In the genomic region with DNA sequence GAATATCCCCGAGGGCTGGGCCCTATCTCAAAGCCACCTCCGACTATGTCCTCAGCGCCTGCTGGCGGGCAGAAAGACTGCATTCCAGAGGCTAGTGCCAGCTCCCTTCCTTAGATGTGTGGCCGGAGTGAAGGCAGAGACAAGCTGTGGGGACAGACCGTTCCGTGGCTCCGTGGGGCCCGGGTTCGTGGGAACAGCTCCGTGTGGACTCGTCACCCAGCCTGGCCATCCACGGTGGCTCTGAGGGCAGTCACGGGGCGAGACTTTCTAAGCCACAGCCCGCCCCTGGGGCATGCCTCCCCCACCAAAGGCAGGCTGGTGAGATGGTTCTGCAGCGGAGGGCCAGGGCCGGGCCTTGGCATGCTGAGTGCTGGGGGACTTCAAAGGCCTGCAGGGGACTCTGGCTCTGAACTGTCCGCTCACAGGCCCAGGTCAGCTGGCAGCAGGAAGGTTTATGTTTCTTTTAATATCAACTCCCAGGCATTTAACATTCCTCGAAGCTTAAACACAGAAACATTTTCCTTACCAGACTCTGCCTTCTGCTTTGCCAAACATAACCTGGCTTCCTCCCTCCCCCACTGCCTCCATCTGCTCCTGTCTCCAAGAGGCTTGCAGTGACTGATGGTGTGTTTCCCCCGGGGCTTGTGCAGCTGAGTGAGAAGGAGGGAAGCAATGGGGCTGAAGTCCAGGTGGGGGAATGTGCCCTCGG, we compare ENCODE assay signal across 13 cellular contexts. TPM values are rescaled to one million over a fixed set of nuclear protein-coding genes. Genes with fewer than 3 reads are reported as not detected.
DNase-seq lines count a peak whose midpoint lies in the region; ATAC-seq and TF ChIP-seq lines count a peak whose summit lies in the region.
"Had no signal": no experiment of that assay in that cellular context is flagged by ENCODE, and none has a peak within 500 bp of the region (broad histone marks: within the 10 kb centered on the region; RNA-seq: fewer than 3 reads in every experiment).

No MANE protein-coding gene starts in this region.

- H3K9me3 Mint-ChIP-seq in CD14-positive monocyte: peaks cover 0 to 1% (median 0%) of the 10 kb centered on the region in 7 donors
- H3K9me3 Mint-ChIP-seq: activated naive CD4-positive, alpha-beta T cell treated with anti-CD3 and anti-CD28 coated beads, Interleukin-2, amount 50 U/mL, for 72 hours; T-cell had no signal

- H3K36me3 ChIP-seq in heart left ventricle: peaks cover 0 to 53% (median 26%) of the 10 kb centered on the region in 9 donors

- no peak for TF ChIP-seq POLR2A in heart left ventricle (IDR thresholded peaks at IDR 0.05)

- intact Hi-C loops in CD14-positive monocyte (cut with micrococcal nuclease) (no loop called here), heart left ventricle (cut with DNase I) (loop anchor here in 3 of 10 donors (5.0 to 10.0 kb wide), 3 partner anchors 40 to 163 kb away; no protein-coding TSS in a partner anchor), posterior cingulate gyrus (cut with DNase I) (no loop called here)

- no peak overlapping the region for H3K4me3 ChIP-seq in heart left ventricle
- H3K4me3 ChIP-seq: left lung had no signal

- H3K27ac Mint-ChIP-seq in CD14-positive monocyte: peak overlapping the region in 4 of 7 donors; percentile 6 to 43 (median 26)
- H3K27ac Mint-ChIP-seq: T-cell had no signal

- TF ChIP-seq CTCF in CD14-positive monocyte (IDR thresholded peaks at IDR 0.05) (no peak), heart left ventricle (IDR thresholded peaks at IDR 0.05) (peak in 7 of 12 donors; percentile 9 to 37 (median 22))

- peaks cover 50 to 74% of the 10 kb centered on the region in 2 donors for H3K36me3 Mint-ChIP-seq in CD14-positive monocyte

- H3K27me3 ChIP-seq in heart left ventricle: no peaks in the 10 kb centered on the region
- H3K27me3 ChIP-seq: left lung had no signal

- WGBS in heart left ventricle, 4 donors: 38 to 53% (median 50%) methylated on average over 15 to 22 of the region's 22 CpGs

- H3K9me3 ChIP-seq in heart left ventricle: no peaks in the 10 kb centered on the region
- H3K9me3 ChIP-seq: left lung had no signal

- no peak for DNase-seq in CD14-positive monocyte (ENCODE audit: low spot score)
- peak; percentile 61 to 89 (median 69) for DNase-seq in heart left ventricle
- DNase-seq in posterior cingulate gyrus: peak in 6 of 10 donors; percentile 50 to 92 (median 79)
- DNase-seq in NCI-H2107 (lab: John Stamatoyannopoulos, UW): no peak
- no peak for DNase-seq in NCI-H2227 treated with DMSO at 0.1 percent for 48 hours (lab: John Stamatoyannopoulos, UW)
- DNase-seq: NK-92 treated with Interleukin-12 subunit alpha and Interleukin-12 subunit beta, amount 100 ng/mL, for 24 hours; T-cell had no signal

- H3K27ac ChIP-seq in angular gyrus (ENCODE audit: low read depth, low read length) (peak overlapping the region; percentile 50), heart left ventricle (peak overlapping the region; percentile 52 to 95 (median 84))
- H3K27ac ChIP-seq: epithelial cell of prostate had no signal

- peaks cover 11 to 74% (median 38%) of the 10 kb centered on the region in 12 donors for H3K4me1 ChIP-seq in heart left ventricle

- peaks cover 0 to 2% (median 0%) of the 10 kb centered on the region in 3 donors for H3K27me3 Mint-ChIP-seq in CD14-positive monocyte (ENCODE audit: low read depth in 3 of 3)
- H3K27me3 Mint-ChIP-seq: T-cell had no signal

- no peak overlapping the region for H3K4me3 Mint-ChIP-seq in CD14-positive monocyte
- H3K4me3 Mint-ChIP-seq: T-cell had no signal

- ATAC-seq in heart left ventricle (peak; percentile 68 to 80 (median 77)), HG02852 (IDR thresholded peaks at IDR 0.05; ENCODE audit: unreplicated experiment) (no peak), GM18498 (IDR thresholded peaks at IDR 0.05; ENCODE audit: unreplicated experiment) (no peak)
- ATAC-seq: left lung, T-cell had no signal

- peaks cover 2% of the 10 kb centered on the region for H3K4me1 Mint-ChIP-seq in CD14-positive monocyte

RNA-seq across cellular contexts. Expression of gene TIMM22, which starts 50.4 kb away (rescaled TPM):
- polyA plus RNA-seq in CD14-positive monocyte: 10 to 100 TPM; 13.1 to 13.6 TPM
- total RNA-seq in heart left ventricle: 10 to 100 TPM; 12.5 to 20.4 (median 16.5) TPM
- 10 to 100 TPM; 16.0 to 19.8 TPM for polyA plus RNA-seq in heart left ventricle

Comparison
In these comparisons a context has a peak if more than half of its experiments do, and no peak if none do; other contexts are left out.
1. DNase-seq: peak in heart left ventricle (5 of 5) and posterior cingulate gyrus (6 of 10); none in CD14-positive monocyte (single experiment), NCI-H2107 (single experiment) and NCI-H2227 treated with DMSO at 0.1 percent for 48 hours (single experiment).
2. ATAC-seq: peak in heart left ventricle (4 of 4); none in HG02852 (single experiment) and GM18498 (single experiment).